ENCODE assay signal across 8 cellular contexts in the genomic region with DNA sequence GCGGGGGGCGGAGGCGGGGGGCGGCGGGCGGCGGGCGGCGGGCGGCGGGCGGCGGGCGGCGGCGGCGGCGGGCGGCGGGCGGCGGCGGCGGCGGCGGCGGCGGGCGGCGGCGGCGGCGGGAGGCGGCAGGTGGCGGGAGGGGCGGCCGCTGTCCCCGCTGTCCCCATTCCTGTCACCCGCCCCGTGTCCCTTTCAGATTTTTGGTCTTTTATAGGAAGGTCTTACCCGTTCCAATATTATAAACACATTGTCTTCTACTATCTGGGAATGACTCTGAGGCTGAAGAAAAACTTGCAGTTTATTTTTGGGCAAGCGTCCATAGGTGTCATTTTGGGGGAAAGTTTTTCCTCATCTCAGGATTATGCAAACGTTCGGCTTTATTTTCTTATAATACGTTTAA. TPM values are rescaled to one million over a fixed set of nuclear protein-coding genes. Genes with fewer than 3 reads are reported as not detected.
DNase-seq lines count a peak whose midpoint lies in the region; ATAC-seq lines count a peak whose summit lies in the region.

No MANE protein-coding gene starts in this region.

- intact Hi-C loops in activated T-helper 2 cell treated with anti-CD3 and anti-CD28 coated beads, Interferon-gamma antibody, Interleukin-2, Interleukin-4, amounts not matched to agents 10 μg/mL and 5 μg/mL and 100 μg/mL, durations not matched to agents 14 hours and 24 hours and 36 hours (cut with micrococcal nuclease) = loop anchor here (1.0 to 10.0 kb wide), 5 partner anchors 63 to 1130 kb away; a partner anchor contains a TSS

- H3K9me3 ChIP-seq in iPS-18c (ENCODE audit: control insufficient read depth, insufficient read depth, low read length) = no peaks in the 10 kb centered on the region

- peak overlapping the region; percentile 47 for H3K4me3 ChIP-seq in Jurkat, Clone E6-1 (ENCODE audit: low read length)
- peak overlapping the region; percentile 40 for H3K4me3 ChIP-seq in iPS-18c (ENCODE audit: insufficient read depth, low read depth, low read length)

- no peak for ATAC-seq in stimulated activated naive CD8-positive, alpha-beta T cell treated with anti-CD3 and anti-CD28 coated beads, Interleukin-15, amount 100 ng/mL, for 72 hours
- ATAC-seq in HG02884 (IDR thresholded peaks at IDR 0.05; ENCODE audit: unreplicated experiment) = no peak

- peak overlapping the region; percentile 81 for H3K4me3 Mint-ChIP-seq in activated T-helper 2 cell treated with anti-CD3 and anti-CD28 coated beads, Interferon-gamma antibody, Interleukin-2, Interleukin-4, amounts not matched to agents 10 μg/mL and 5 μg/mL and 100 μg/mL, durations not matched to agents 14 hours and 24 hours and 36 hours (ENCODE audit: low read depth)
- peak overlapping the region; percentile 77 to 81 for H3K4me3 Mint-ChIP-seq in stimulated activated naive CD8-positive, alpha-beta T cell treated with anti-CD3 and anti-CD28 coated beads, Interleukin-15, amount 100 ng/mL, for 72 hours

- DNase-seq in G401 (ENCODE audit: low spot score) (peak; percentile 33), NOMO-1 treated with DMSO at 0.1 percent for 48 hours (lab: John Stamatoyannopoulos, UW; ENCODE audit: unreplicated experiment) (no peak), NCI-H1436 treated with DMSO at 0.1 percent for 48 hours (lab: John Stamatoyannopoulos, UW) (no peak)
- no peak for DNase-seq in Jurkat, Clone E6-1 (ENCODE audit: low read depth, low spot score)
- no peak for DNase-seq in activated T-helper 2 cell treated with anti-CD3 and anti-CD28 coated beads, Interferon-gamma antibody, Interleukin-2, Interleukin-4, amounts not matched to agents 10 μg/mL and 5 μg/mL and 100 μg/mL, durations not matched to agents 14 hours and 24 hours and 36 hours (ENCODE audit: low spot score)
- no peak for DNase-seq in stimulated activated naive CD8-positive, alpha-beta T cell treated with anti-CD3 and anti-CD28 coated beads, Interleukin-15, amount 100 ng/mL, for 72 hours

- H3K27me3 Mint-ChIP-seq in activated T-helper 2 cell treated with anti-CD3 and anti-CD28 coated beads, Interferon-gamma antibody, Interleukin-2, Interleukin-4, amounts not matched to agents 10 μg/mL and 5 μg/mL and 100 μg/mL, durations not matched to agents 14 hours and 24 hours and 36 hours (ENCODE audit: low read depth) = no peaks in the 10 kb centered on the region
- H3K27me3 Mint-ChIP-seq in stimulated activated naive CD8-positive, alpha-beta T cell treated with anti-CD3 and anti-CD28 coated beads, Interleukin-15, amount 100 ng/mL, for 72 hours = no peaks in the 10 kb centered on the region

- peak overlapping the region; percentile 74 for H3K27ac Mint-ChIP-seq in activated T-helper 2 cell treated with anti-CD3 and anti-CD28 coated beads, Interferon-gamma antibody, Interleukin-2, Interleukin-4, amounts not matched to agents 10 μg/mL and 5 μg/mL and 100 μg/mL, durations not matched to agents 14 hours and 24 hours and 36 hours
- H3K27ac Mint-ChIP-seq in stimulated activated naive CD8-positive, alpha-beta T cell treated with anti-CD3 and anti-CD28 coated beads, Interleukin-15, amount 100 ng/mL, for 72 hours = peak overlapping the region in 1 of 2 donors; percentile 86

- no peaks in the 10 kb centered on the region for H3K36me3 Mint-ChIP-seq in activated T-helper 2 cell treated with anti-CD3 and anti-CD28 coated beads, Interferon-gamma antibody, Interleukin-2, Interleukin-4, amounts not matched to agents 10 μg/mL and 5 μg/mL and 100 μg/mL, durations not matched to agents 14 hours and 24 hours and 36 hours (ENCODE audit: low read depth)

- in situ Hi-C loops in G401 (cut with HindIII; ENCODE audit: low sequenced_read_pairs) = no loop called here

- H3K9me3 Mint-ChIP-seq in activated T-helper 2 cell treated with anti-CD3 and anti-CD28 coated beads, Interferon-gamma antibody, Interleukin-2, Interleukin-4, amounts not matched to agents 10 μg/mL and 5 μg/mL and 100 μg/mL, durations not matched to agents 14 hours and 24 hours and 36 hours = no peaks in the 10 kb centered on the region
- H3K9me3 Mint-ChIP-seq in stimulated activated naive CD8-positive, alpha-beta T cell treated with anti-CD3 and anti-CD28 coated beads, Interleukin-15, amount 100 ng/mL, for 72 hours = no peaks in the 10 kb centered on the region

- H3K4me1 Mint-ChIP-seq in activated T-helper 2 cell treated with anti-CD3 and anti-CD28 coated beads, Interferon-gamma antibody, Interleukin-2, Interleukin-4, amounts not matched to agents 10 μg/mL and 5 μg/mL and 100 μg/mL, durations not matched to agents 14 hours and 24 hours and 36 hours (ENCODE audit: low read depth) = peaks cover 4% of the 10 kb centered on the region
- H3K4me1 Mint-ChIP-seq in stimulated activated naive CD8-positive, alpha-beta T cell treated with anti-CD3 and anti-CD28 coated beads, Interleukin-15, amount 100 ng/mL, for 72 hours = peaks cover 6% of the 10 kb centered on the region

RNA-seq across cellular contexts. Expression of a gene that starts 0.5 kb away (rescaled TPM):
- total RNA-seq in G401 (2014; rRNA removed; shearing (Covaris generic)) = 3.7 and 3.9 TPM in 2 replicates
- polyA plus RNA-seq in Jurkat, Clone E6-1 (2012; ENCODE audit: insufficient read depth, insufficient read length) = 0.53 TPM
- 1.7 and 2.9 TPM in 2 replicates for total RNA-seq in activated T-helper 2 cell treated with anti-CD3 and anti-CD28 coated beads, Interferon-gamma antibody, Interleukin-2, Interleukin-4, amounts not matched to agents 10 μg/mL and 5 μg/mL and 100 μg/mL, durations not matched to agents 14 hours and 24 hours and 36 hours

RNA-seq across cellular contexts. Expression of a gene that starts 25.2 kb away (rescaled TPM):
- total RNA-seq in G401 (2014; rRNA removed; shearing (Covaris generic)) = not detected in 2 replicates
- polyA plus RNA-seq in Jurkat, Clone E6-1 (2012; ENCODE audit: insufficient read depth, insufficient read length) = not detected
- not detected in 2 replicates for total RNA-seq in activated T-helper 2 cell treated with anti-CD3 and anti-CD28 coated beads, Interferon-gamma antibody, Interleukin-2, Interleukin-4, amounts not matched to agents 10 μg/mL and 5 μg/mL and 100 μg/mL, durations not matched to agents 14 hours and 24 hours and 36 hours
